In the genomic region with DNA sequence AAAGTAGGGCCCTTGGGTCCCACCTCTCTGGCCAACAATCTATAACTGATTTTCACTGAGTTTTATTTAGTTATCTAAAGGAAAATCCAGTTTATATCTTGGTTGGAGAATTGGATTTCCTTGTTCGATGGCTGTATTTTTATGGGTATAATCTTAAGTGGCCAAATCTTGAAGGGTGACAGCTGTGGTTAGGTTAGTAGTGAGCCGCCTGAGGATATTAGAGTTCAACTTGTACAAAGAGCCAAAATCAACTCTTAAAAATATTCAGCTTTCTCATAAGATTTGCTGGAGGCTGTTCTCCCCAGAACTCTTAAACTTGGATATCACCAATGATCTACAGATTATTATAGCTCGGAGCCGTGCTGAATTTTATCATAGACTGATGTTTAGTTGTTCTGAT, we compare ENCODE assay signal across 28 cellular contexts.
"Had no signal": no experiment of that assay in that cellular context is flagged by ENCODE, and none has a peak within 500 bp of the region (broad histone marks: within the 10 kb centered on the region; RNA-seq: fewer than 3 reads in every experiment).

No MANE protein-coding gene starts in this region.

- H3K27me3 Mint-ChIP-seq: stimulated activated memory B cell treated with anti-CD40 and anti-IgM and Interleukin-4, amounts not matched to agents 10 μg/mL and 1 μg/mL and 100 μg/mL, for 72 hours; stimulated activated naive B cell treated with anti-CD40 and anti-IgM and Interleukin-4, amounts not matched to agents 10 μg/mL and 1 μg/mL and 100 μg/mL, for 72 hours; stimulated activated naive CD8-positive, alpha-beta T cell treated with anti-CD3 and anti-CD28 coated beads, Interleukin-15, Interleukin-2, amounts not matched to agents 100 ng/mL and 50 ng/mL, for 24 hours had no signal

- DNase-seq: stimulated activated CD4-positive, alpha-beta T cell treated with anti-CD3 and anti-CD28 coated beads, Interleukin-2, amount 100 ng/mL, for 48 hours; stimulated activated CD4-positive, alpha-beta T cell treated with anti-CD3 and anti-CD28 coated beads, Interleukin-4, amount 100 ng/mL, for 1 hour; stimulated activated CD4-positive, alpha-beta T cell treated with anti-CD3 and anti-CD28 coated beads, Interleukin-4, amount 100 ng/mL, for 24 hours; stimulated activated CD4-positive, alpha-beta T cell treated with anti-CD3 and anti-CD28 coated beads, Interleukin-4, amount 100 ng/mL, for 4 hours; stimulated activated CD8-positive, alpha-beta memory T cell treated with anti-CD3 and anti-CD28 coated beads, Interleukin-4, amount 100 ng/mL, for 48 hours; stimulated activated naive B cell treated with anti-CD40 and anti-IgM and Interleukin-4, amounts not matched to agents 10 μg/mL and 1 μg/mL and 100 μg/mL, for 72 hours; stimulated activated naive CD4-positive, alpha-beta T cell; stimulated activated naive CD4-positive, alpha-beta T cell treated with Interleukin-2 at 50 U/mL for 16 hours; stimulated activated naive CD8-positive, alpha-beta T cell treated with anti-CD3 and anti-CD28 coated beads, Interleukin-15, amount 100 ng/mL, for 72 hours; stimulated activated naive CD8-positive, alpha-beta T cell treated with anti-CD3 and anti-CD28 coated beads, Interleukin-15, Interleukin-2, amounts not matched to agents 100 U/mL and 50 U/mL, for 24 hours; stomach; substantia nigra; testis; thyroid gland; tibial artery; transverse colon; trophoblast cell; upper lobe of left lung; upper lobe of right lung; uterus had no signal

- H3K27ac ChIP-seq: stomach, suprapubic skin, testis, thoracic aorta, thyroid gland, tibial artery, tibial nerve, transverse colon, upper lobe of left lung, upper lobe of right lung, uterus, vagina had no signal

- H3K27me3 ChIP-seq: stomach, suprapubic skin, testis, thyroid gland, tibial artery, tibial nerve, transverse colon, upper lobe of left lung, upper lobe of right lung, uterus, vagina had no signal

- H3K4me3 Mint-ChIP-seq: stimulated activated effector memory CD8-positive, alpha-beta T cell treated with anti-CD3 and anti-CD28 coated beads, Interleukin-12 subunit alpha, Interleukin-12 subunit beta, amount 100 ng/mL, for 72 hours; stimulated activated memory B cell treated with anti-CD40 and anti-IgM and Interleukin-4, amounts not matched to agents 10 μg/mL and 1 μg/mL and 100 μg/mL, for 72 hours; stimulated activated naive B cell treated with anti-CD40 and anti-IgM and Interleukin-4, amounts not matched to agents 10 μg/mL and 1 μg/mL and 100 μg/mL, for 72 hours; stimulated activated naive CD8-positive, alpha-beta T cell treated with anti-CD3 and anti-CD28 coated beads, Interleukin-15, amount 100 ng/mL, for 72 hours; stimulated activated naive CD8-positive, alpha-beta T cell treated with anti-CD3 and anti-CD28 coated beads, Interleukin-15, Interleukin-2, amounts not matched to agents 100 ng/mL and 50 ng/mL, for 24 hours; type B pancreatic cell had no signal

- H3K27ac Mint-ChIP-seq: stimulated activated effector memory CD8-positive, alpha-beta T cell treated with anti-CD3 and anti-CD28 coated beads, Interleukin-12 subunit alpha, Interleukin-12 subunit beta, amount 100 ng/mL, for 72 hours; stimulated activated memory B cell treated with anti-CD40 and anti-IgM and Interleukin-4, amounts not matched to agents 10 μg/mL and 1 μg/mL and 100 μg/mL, for 72 hours; stimulated activated naive B cell treated with anti-CD40 and anti-IgM and Interleukin-4, amounts not matched to agents 10 μg/mL and 1 μg/mL and 100 μg/mL, for 72 hours; stimulated activated naive CD8-positive, alpha-beta T cell treated with anti-CD3 and anti-CD28 coated beads, Interleukin-15, amount 100 ng/mL, for 72 hours; stimulated activated naive CD8-positive, alpha-beta T cell treated with anti-CD3 and anti-CD28 coated beads, Interleukin-15, Interleukin-2, amounts not matched to agents 100 ng/mL and 50 ng/mL, for 24 hours; type B pancreatic cell had no signal

- H3K4me1 Mint-ChIP-seq: stimulated activated effector memory CD8-positive, alpha-beta T cell treated with anti-CD3 and anti-CD28 coated beads, Interleukin-12 subunit alpha, Interleukin-12 subunit beta, amount 100 ng/mL, for 72 hours; stimulated activated memory B cell treated with anti-CD40 and anti-IgM and Interleukin-4, amounts not matched to agents 10 μg/mL and 1 μg/mL and 100 μg/mL, for 72 hours had no signal

- H3K9me3 Mint-ChIP-seq: stimulated activated naive B cell treated with anti-CD40 and anti-IgM and Interleukin-4, amounts not matched to agents 10 μg/mL and 1 μg/mL and 100 μg/mL, for 72 hours; stimulated activated naive CD8-positive, alpha-beta T cell treated with anti-CD3 and anti-CD28 coated beads, Interleukin-15, amount 100 ng/mL, for 72 hours; stimulated activated naive CD8-positive, alpha-beta T cell treated with anti-CD3 and anti-CD28 coated beads, Interleukin-15, Interleukin-2, amounts not matched to agents 100 ng/mL and 50 ng/mL, for 24 hours; type B pancreatic cell had no signal

- H3K36me3 ChIP-seq: stomach, suprapubic skin, thoracic aorta, thyroid gland, tibial artery, tibial nerve, transverse colon, upper lobe of left lung, upper lobe of right lung, uterus, vagina had no signal

- H3K9me3 ChIP-seq: stomach, suprapubic skin, testis, thoracic aorta, thyroid gland, tibial artery, tibial nerve, transverse colon, upper lobe of left lung, upper lobe of right lung, uterus, vagina had no signal

- H3K4me3 ChIP-seq: stomach, suprapubic skin, testis, thoracic aorta, thyroid gland, tibial artery, tibial nerve, transverse colon, upper lobe of left lung, upper lobe of right lung, uterus, vagina had no signal

- ATAC-seq: stimulated activated effector memory CD8-positive, alpha-beta T cell treated with anti-CD3 and anti-CD28 coated beads, Interleukin-12 subunit alpha, Interleukin-12 subunit beta, amount 100 ng/mL, for 72 hours; stimulated activated memory B cell treated with anti-CD40 and anti-IgM and Interleukin-4, amounts not matched to agents 10 μg/mL and 1 μg/mL and 100 μg/mL, for 72 hours; stimulated activated naive B cell treated with anti-CD40 and anti-IgM and Interleukin-4, amounts not matched to agents 10 μg/mL and 1 μg/mL and 100 μg/mL, for 72 hours; stimulated activated naive CD8-positive, alpha-beta T cell treated with anti-CD3 and anti-CD28 coated beads, Interleukin-15, amount 100 ng/mL, for 72 hours; stimulated activated naive CD8-positive, alpha-beta T cell treated with anti-CD3 and anti-CD28 coated beads, Interleukin-15, Interleukin-2, amounts not matched to agents 100 U/mL and 50 U/mL, for 24 hours; upper lobe of right lung had no signal

- H3K36me3 Mint-ChIP-seq: stimulated activated effector memory CD8-positive, alpha-beta T cell treated with anti-CD3 and anti-CD28 coated beads, Interleukin-12 subunit alpha, Interleukin-12 subunit beta, amount 100 ng/mL, for 72 hours; stimulated activated memory B cell treated with anti-CD40 and anti-IgM and Interleukin-4, amounts not matched to agents 10 μg/mL and 1 μg/mL and 100 μg/mL, for 72 hours; stimulated activated naive B cell treated with anti-CD40 and anti-IgM and Interleukin-4, amounts not matched to agents 10 μg/mL and 1 μg/mL and 100 μg/mL, for 72 hours; type B pancreatic cell had no signal

- H3K4me1 ChIP-seq: stomach, suprapubic skin, testis, thyroid gland, tibial nerve, transverse colon, upper lobe of left lung, upper lobe of right lung, uterus, vagina had no signal
